In genomic region chrX:48465336-48465933, GRCh38 we compare ENCODE assay signal across 10 cellular contexts. TPM values are rescaled to one million over a fixed set of nuclear protein-coding genes. Genes with fewer than 3 reads are reported as not detected.
DNase-seq lines count a peak whose midpoint lies in the region; ATAC-seq, FAIRE-seq and TF ChIP-seq lines count a peak whose summit lies in the region.
"Had no signal": no experiment of that assay in that cellular context is flagged by ENCODE, and none has a peak within 500 bp of the region (broad histone marks: within the 10 kb centered on the region; RNA-seq: fewer than 3 reads in every experiment).

No MANE protein-coding gene starts in this region.

- no peak for TF ChIP-seq EP300 in GM12878 (IDR thresholded peaks at IDR 0.05; ENCODE audit: borderline replicate concordance in 1 of 2, control insufficient read depth in 1 of 2, low read depth in 2 of 2, low read length in 2 of 2)

- peaks cover 6% of the 10 kb centered on the region for H3K4me1 ChIP-seq in GM12878 (ENCODE audit: control insufficient read depth, insufficient read depth, low read length)

- SMC1A ChIA-PET in GM12878 (lab: Charles Lee; ENCODE audit: uncharacterized antibody, unreplicated experiment), result interaction anchor here (1.0 kb wide), 1 partner anchor 9 kb away, joined by 3 read pairs; no protein-coding TSS in a partner anchor

- H3K9ac ChIP-seq in GM12878 (ENCODE audit: control insufficient read depth, insufficient read depth, low read length), result no peak overlapping the region

- TF ChIP-seq CTCF in GM12878 (IDR thresholded peaks at IDR 0.05 in 2 of 3, conservative IDR thresholded peaks at IDR 0.05 in 1 of 3; ENCODE audit: control insufficient read depth in 2 of 3, extremely low read depth in 1 of 3, insufficient read depth in 1 of 3, low read depth in 3 of 3, low read length in 3 of 3), result no peak

- peaks cover 23% of the 10 kb centered on the region for H3K79me2 ChIP-seq in GM12878 (ENCODE audit: control insufficient read depth, insufficient read depth, low read length)

- in situ Hi-C loops in GM12878 (cut with MboI), result no loop called here

- H2AFZ ChIP-seq in GM12878 (ENCODE audit: control insufficient read depth, low read depth, low read length), result no peak overlapping the region

- DNase-seq in AG08396 (ENCODE audit: low spot score) (peak; percentile 76), HS-27A (ENCODE audit: low read depth) (peak; percentile 39), GM12878 (ENCODE audit: low read depth, low spot score) (no peak), kidney tubule cell (ENCODE audit: low spot score) (peak; percentile 77), NCI-H510A (lab: John Stamatoyannopoulos, UW) (no peak), NCI-H69 (lab: John Stamatoyannopoulos, UW) (no peak)
- DNase-seq: activated CD4-positive, alpha-beta T cell treated with anti-CD3 and anti-CD28 coated beads, Interleukin-2, amount 50 U/mL, for 48 hours; NCI-H510A treated with DMSO at 0.1 percent for 48 hours had no signal

- H3K4me2 ChIP-seq in GM12878 (ENCODE audit: control insufficient read depth, insufficient read depth), result no peak overlapping the region

- no peak for TF ChIP-seq POLR2A in GM12878 (IDR thresholded peaks at IDR 0.05; ENCODE audit: low read depth, low read length)

- H3K27ac ChIP-seq in GM12878 (ENCODE audit: control insufficient read depth, insufficient read depth), result no peak overlapping the region

- peaks cover 0 to 3% of the 10 kb centered on the region in 2 experiments; a peak in 2 of 4 replicates for H3K36me3 ChIP-seq in GM12878 (ENCODE audit: control insufficient read depth in 2 of 2, insufficient read depth in 2 of 2, low read length in 1 of 2)

- POLR2A ChIA-PET in GM12878 (lab: Charles Lee), result interaction anchor here (0.5 kb wide), 1 partner anchor 689 kb away, joined by 4 read pairs; no protein-coding TSS in a partner anchor

- H3K27me3 ChIP-seq in GM12878 (replicated peaks in 1 of 2; ENCODE audit: control insufficient read depth in 2 of 2, insufficient read depth in 2 of 2, low read length in 1 of 2), result no peaks in the 10 kb centered on the region

- CTCF ChIA-PET in GM12878 (lab: Yijun Ruan, JAX), result interaction anchor here (2.0 kb wide), 1 partner anchor 9 kb away, joined by 4 read pairs; no protein-coding TSS in a partner anchor

- ATAC-seq in GM12878 (no peak), GM21381 (IDR thresholded peaks at IDR 0.05; ENCODE audit: unreplicated experiment) (no peak), HG03342 (IDR thresholded peaks at IDR 0.05; ENCODE audit: unreplicated experiment) (no peak)

- H4K20me1 ChIP-seq in GM12878 (ENCODE audit: control insufficient read depth, insufficient read depth), result no peaks in the 10 kb centered on the region

- H3K4me3 ChIP-seq in GM12878, result no peak overlapping the region; the same call in 1 of the 2 replicates

- intact Hi-C loops in GM12878 (cut with micrococcal nuclease; ENCODE audit: unreplicated experiment), result loop anchor here (10.0 kb wide), 1 partner anchor 381 kb away; no protein-coding TSS in a partner anchor

- 64% methylated on average over 10 of the region's 10 CpGs for WGBS in GM12878 (ENCODE audit: insufficient coverage, insufficient replicate concordance, low lambda C conversion rate, missing lambda C conversion rate)

- no peak for FAIRE-seq in GM12878 (lab: Jason Lieb, UNC)

- TF ChIP-seq RAD21 in GM12878 (IDR thresholded peaks at IDR 0.05; ENCODE audit: insufficient read depth, low read depth, low read length), result no peak

- no TSS peak for BruUV-seq in GM12878 (replicated peaks; lab: Mats Ljungman, UMichigan)

- RAD21 ChIA-PET in GM12878 (lab: Charles Lee; ENCODE audit: unreplicated experiment), result no interaction called here

- H3K9me3 ChIP-seq in GM12878 (replicated peaks; ENCODE audit: control insufficient read depth, insufficient read depth, low read length), result no peaks in the 10 kb centered on the region

RNA-seq across cellular contexts. Expression of gene SLC38A5, which starts 4.6 kb away (rescaled TPM):
- 48.5 and 53.5 TPM in 2 replicates for total RNA-seq in GM12878 (2013; cell fraction: nucleolus; rRNA removed)
- total RNA-seq in GM12878 (2014; rRNA removed), result 81.3 and 96.2 TPM in 2 replicates
- 51.5 and 53.6 TPM in 2 replicates for total RNA-seq in GM12878 (2014; rRNA removed; fragmentation: Illumina TruSeq; extraction: Trizol)
- 95.6 and 102 TPM in 2 replicates for total RNA-seq in GM12878 (2021)
- polyA plus RNA-seq in GM12878 (2011; ENCODE audit: low read depth), result 49.7 TPM
- polyA plus RNA-seq in GM12878 (2011; rRNA removed), result 30.5 and 59.9 TPM in 2 replicates
- 124 and 168 TPM in 2 replicates for polyA plus RNA-seq in GM12878 (2011; cell fraction: cytosol; rRNA removed)
- polyA plus RNA-seq in GM12878 (2011; cell fraction: nucleus; rRNA removed), result 173 and 209 TPM in 2 replicates
- 50.5 and 68.3 TPM in 2 replicates for polyA plus RNA-seq in GM12878 (2012)
- 42.5 and 65.0 TPM in 2 replicates for polyA plus RNA-seq in GM12878 (2014; fragmentation: Illumina TruSeq; extraction: Trizol)
- 1 to 10 TPM; 4.2 to 9.0 TPM for polyA plus RNA-seq in GM12878 (2014; fragmentation: Nextera tagmentation; extraction: Ambion mirVana)
- polyA plus RNA-seq in GM12878 (2014; rRNA removed), result 108 and 142 TPM in 2 replicates
- polyA plus RNA-seq in GM12878 (2016; fragmentation: Nextera tagmentation; extraction: Ambion mirVana), result 10 to 100 TPM; 76.2 to 81.3 TPM
- polyA minus RNA-seq in GM12878 (2011; rRNA and poly(A)+ RNA removed), result 101 and 115 TPM in 2 replicates
- 46.5 and 48.4 TPM in 2 replicates for polyA minus RNA-seq in GM12878 (2011; cell fraction: cytosol; rRNA and poly(A)+ RNA removed)
- 21.0 and 31.1 TPM in 2 replicates for polyA minus RNA-seq in GM12878 (2011; cell fraction: nucleus; rRNA and poly(A)+ RNA removed)

RNA-seq across cellular contexts. Expression of gene FTSJ1, which starts 10.6 kb away (rescaled TPM):
- 20.9 and 25.4 TPM in 2 replicates for total RNA-seq in GM12878 (2013; cell fraction: nucleolus; rRNA removed)
- total RNA-seq in GM12878 (2014; rRNA removed), result 86.0 and 87.8 TPM in 2 replicates
- 46.9 and 58.3 TPM in 2 replicates for total RNA-seq in GM12878 (2014; rRNA removed; fragmentation: Illumina TruSeq; extraction: Trizol)
- 57.4 and 60.7 TPM in 2 replicates for total RNA-seq in GM12878 (2021)
- polyA plus RNA-seq in GM12878 (2011; ENCODE audit: low read depth), result 30.9 TPM
- 25.2 and 31.0 TPM in 2 replicates for polyA plus RNA-seq in GM12878 (2011; rRNA removed)
- polyA plus RNA-seq in GM12878 (2011; cell fraction: cytosol; rRNA removed), result 46.7 and 55.0 TPM in 2 replicates
- 69.8 and 78.7 TPM in 2 replicates for polyA plus RNA-seq in GM12878 (2011; cell fraction: nucleus; rRNA removed)
- polyA plus RNA-seq in GM12878 (2012), result 41.7 and 42.2 TPM in 2 replicates
- polyA plus RNA-seq in GM12878 (2014; fragmentation: Illumina TruSeq; extraction: Trizol), result 32.6 and 46.5 TPM in 2 replicates
- 10 to 100 TPM in 1 of 2 experiments, 1 to 10 TPM in 1; 8.8 to 18.2 TPM for polyA plus RNA-seq in GM12878 (2014; fragmentation: Nextera tagmentation; extraction: Ambion mirVana)
- 67.8 and 68.8 TPM in 2 replicates for polyA plus RNA-seq in GM12878 (2014; rRNA removed)
- 10 to 100 TPM; 74.9 to 86.9 TPM for polyA plus RNA-seq in GM12878 (2016; fragmentation: Nextera tagmentation; extraction: Ambion mirVana)
- polyA minus RNA-seq in GM12878 (2011; rRNA and poly(A)+ RNA removed), result 20.2 and 35.4 TPM in 2 replicates
- 13.9 and 16.3 TPM in 2 replicates for polyA minus RNA-seq in GM12878 (2011; cell fraction: cytosol; rRNA and poly(A)+ RNA removed)
- polyA minus RNA-seq in GM12878 (2011; cell fraction: nucleus; rRNA and poly(A)+ RNA removed), result 13.5 and 19.6 TPM in 2 replicates

RNA-seq across cellular contexts. Expression of gene PORCN, which starts 43.4 kb away (rescaled TPM):
- total RNA-seq in GM12878 (2013; cell fraction: nucleolus; rRNA removed), result 17.6 and 19.7 TPM in 2 replicates
- total RNA-seq in GM12878 (2014; rRNA removed) (15.2 and 16.6 TPM in 2 replicates), GM12878 (2014; rRNA removed; fragmentation: Illumina TruSeq; extraction: Trizol) (5.7 and 7.9 TPM in 2 replicates), GM12878 (2021) (14.0 and 18.0 TPM in 2 replicates)
- 4.8 TPM for polyA plus RNA-seq in GM12878 (2011; ENCODE audit: low read depth)
- polyA plus RNA-seq in GM12878 (2011; rRNA removed) (5.6 and 12.9 TPM in 2 replicates), GM12878 (2014; fragmentation: Illumina TruSeq; extraction: Trizol) (8.3 and 12.5 TPM in 2 replicates), GM12878 (2014; fragmentation: Nextera tagmentation; extraction: Ambion mirVana) (1 to 10 TPM in 1 of 2 experiments, under 1 TPM in 1; 0.27 to 1.4 TPM), GM12878 (2014; rRNA removed) (17.9 and 19.5 TPM in 2 replicates), GM12878 (2016; fragmentation: Nextera tagmentation; extraction: Ambion mirVana) (10 to 100 TPM; 18.2 to 21.0 TPM)
- polyA plus RNA-seq in GM12878 (2011; cell fraction: cytosol; rRNA removed), result 24.2 and 24.8 TPM in 2 replicates
- 53.9 and 63.7 TPM in 2 replicates for polyA plus RNA-seq in GM12878 (2011; cell fraction: nucleus; rRNA removed)
- polyA plus RNA-seq in GM12878 (2012), result 11.5 and 11.7 TPM in 2 replicates
- polyA minus RNA-seq in GM12878 (2011; rRNA and poly(A)+ RNA removed), result 14.8 and 21.4 TPM in 2 replicates
- 3.5 and 7.5 TPM in 2 replicates for polyA minus RNA-seq in GM12878 (2011; cell fraction: cytosol; rRNA and poly(A)+ RNA removed)
- 13.5 and 19.2 TPM in 2 replicates for polyA minus RNA-seq in GM12878 (2011; cell fraction: nucleus; rRNA and poly(A)+ RNA removed)

RNA-seq across cellular contexts. Expression of gene SSX4B, which starts 53.7 kb away (rescaled TPM):
- total RNA-seq in GM12878 (2013; cell fraction: nucleolus; rRNA removed), result not detected in 2 replicates
- total RNA-seq in GM12878 (2014; rRNA removed) (not detected in 2 replicates), GM12878 (2014; rRNA removed; fragmentation: Illumina TruSeq; extraction: Trizol) (not detected in 2 replicates), GM12878 (2021) (not detected in 2 replicates)
- polyA plus RNA-seq in GM12878 (2011; ENCODE audit: low read depth), result not detected
- polyA plus RNA-seq in GM12878 (2011; rRNA removed) (not detected in 2 replicates), GM12878 (2014; fragmentation: Illumina TruSeq; extraction: Trizol) (not detected in 2 replicates), GM12878 (2014; fragmentation: Nextera tagmentation; extraction: Ambion mirVana) (not detected), GM12878 (2014; rRNA removed) (0.13 TPM in 1 of 2 replicates, not detected in the other), GM12878 (2016; fragmentation: Nextera tagmentation; extraction: Ambion mirVana) (not detected)
- polyA plus RNA-seq in GM12878 (2011; cell fraction: cytosol; rRNA removed), result not detected in 2 replicates
- polyA plus RNA-seq in GM12878 (2011; cell fraction: nucleus; rRNA removed), result not detected in 2 replicates
- not detected in 2 replicates for polyA plus RNA-seq in GM12878 (2012)
- not detected in 2 replicates for polyA minus RNA-seq in GM12878 (2011; rRNA and poly(A)+ RNA removed)
- polyA minus RNA-seq in GM12878 (2011; cell fraction: cytosol; rRNA and poly(A)+ RNA removed), result not detected in 2 replicates
- not detected in 2 replicates for polyA minus RNA-seq in GM12878 (2011; cell fraction: nucleus; rRNA and poly(A)+ RNA removed)

RNA-seq across cellular contexts. Expression of gene EBP, which starts 56.2 kb away (rescaled TPM):
- 38.1 and 42.3 TPM in 2 replicates for total RNA-seq in GM12878 (2013; cell fraction: nucleolus; rRNA removed)
- total RNA-seq in GM12878 (2014; rRNA removed) (159 and 169 TPM in 2 replicates), GM12878 (2014; rRNA removed; fragmentation: Illumina TruSeq; extraction: Trizol) (169 and 174 TPM in 2 replicates), GM12878 (2021) (154 and 170 TPM in 2 replicates)
- polyA plus RNA-seq in GM12878 (2011; ENCODE audit: low read depth), result 95.3 TPM
- polyA plus RNA-seq in GM12878 (2011; rRNA removed) (69.5 and 125 TPM in 2 replicates), GM12878 (2014; fragmentation: Illumina TruSeq; extraction: Trizol) (126 and 163 TPM in 2 replicates), GM12878 (2014; fragmentation: Nextera tagmentation; extraction: Ambion mirVana) (100 to 1,000 TPM; 364 to 628 TPM), GM12878 (2014; rRNA removed) (183 and 185 TPM in 2 replicates), GM12878 (2016; fragmentation: Nextera tagmentation; extraction: Ambion mirVana) (100 to 1,000 TPM; 242 to 263 TPM)
- 248 and 252 TPM in 2 replicates for polyA plus RNA-seq in GM12878 (2011; cell fraction: cytosol; rRNA removed)
- 145 and 191 TPM in 2 replicates for polyA plus RNA-seq in GM12878 (2011; cell fraction: nucleus; rRNA removed)
- 113 and 128 TPM in 2 replicates for polyA plus RNA-seq in GM12878 (2012)
- polyA minus RNA-seq in GM12878 (2011; rRNA and poly(A)+ RNA removed), result 180 and 246 TPM in 2 replicates
- 67.8 and 83.2 TPM in 2 replicates for polyA minus RNA-seq in GM12878 (2011; cell fraction: cytosol; rRNA and poly(A)+ RNA removed)
- 26.2 and 38.9 TPM in 2 replicates for polyA minus RNA-seq in GM12878 (2011; cell fraction: nucleus; rRNA and poly(A)+ RNA removed)

Comparison
In these comparisons a context has a peak if more than half of its experiments do, and no peak if none do; other contexts are left out.
1. DNase-seq: peak in AG08396 (single experiment), HS-27A (single experiment) and kidney tubule cell (single experiment); none in GM12878 (single experiment), NCI-H510A (single experiment) and NCI-H69 (single experiment).